Comparison of ENCODE assay signal across 8 cellular contexts in genomic region chr4:181301735-181302380, GRCh38.
DNase-seq lines count a peak whose midpoint lies in the region; ATAC-seq and TF ChIP-seq lines count a peak whose summit lies in the region.

No MANE protein-coding gene starts in this region.

- H3K27me3 ChIP-seq in PC-3 (ENCODE audit: low read length) (no peaks in the 10 kb centered on the region), tibial nerve (no peaks in the 10 kb centered on the region)

- H3K27ac ChIP-seq in PC-3 (ENCODE audit: low read length) (no peak overlapping the region), tibial nerve (no peak overlapping the region)

- H3F3A ChIP-seq in PC-3 (ENCODE audit: low read length, unreplicated experiment), result no peaks in the 10 kb centered on the region

- H2AFZ ChIP-seq in PC-3 (ENCODE audit: low read length), result 0 out of 2 replicates have a peak overlapping the region, but pooled peaks have one; percentile 42

- DNase-seq in D341Med (ENCODE audit: low spot score) (peak; percentile 53), HK-2 (ENCODE audit: unreplicated experiment) (peak; percentile 49), PC-3 (peak; percentile 33), fibroblast of peridontal ligament (ENCODE audit: extremely low read depth) (peak; percentile 9), tibial nerve (ENCODE audit: low spot score in 2 of 2) (no peak)
- peak; percentile 4 for DNase-seq in stimulated activated CD4-positive, alpha-beta T cell treated with anti-CD3 and anti-CD28 coated beads, Interleukin-1b, Interleukin-23, amount 100 ng/mL, for 48 hours

- 54 to 58% methylated on average over 7 of the region's 7 CpGs for WGBS in tibial nerve, 2 donors

- peak; percentile 95 for ATAC-seq in GM18867 (IDR thresholded peaks at IDR 0.05; ENCODE audit: unreplicated experiment)
- no peak for ATAC-seq in PC-3
- ATAC-seq in HG03139 (IDR thresholded peaks at IDR 0.05; ENCODE audit: unreplicated experiment), result no peak

- H4K20me1 ChIP-seq in PC-3 (ENCODE audit: low read length), result no peaks in the 10 kb centered on the region

- H3K4me2 ChIP-seq in PC-3 (ENCODE audit: low read length), result no peak overlapping the region

- H3K36me3 ChIP-seq in PC-3 (ENCODE audit: low read depth, low read length) (no peaks in the 10 kb centered on the region), tibial nerve (no peaks in the 10 kb centered on the region)

- intact Hi-C loops in PC-3 (cut with micrococcal nuclease), result no loop called here

- POLR2A ChIA-PET in PC-3 (lab: Charles Lee; ENCODE audit: unreplicated experiment), result no interaction called here

- no peak overlapping the region for H3K9ac ChIP-seq in PC-3 (ENCODE audit: low read length)

- no peak overlapping the region for H3K4me3 ChIP-seq in PC-3 (ENCODE audit: low read length)
- no peak overlapping the region for H3K4me3 ChIP-seq in tibial nerve

- no peak for TF ChIP-seq POLR2A in tibial nerve (IDR thresholded peaks at IDR 0.05)

- H3K4me1 ChIP-seq in PC-3 (ENCODE audit: insufficient read depth, low read length), result no peaks in the 10 kb centered on the region
- H3K4me1 ChIP-seq in tibial nerve, result no peaks in the 10 kb centered on the region

- no TSS peak for BruUV-seq in PC-3 (replicated peaks; lab: Mats Ljungman, UMichigan)

- H3K9me3 ChIP-seq in PC-3 (ENCODE audit: low read length) (no peaks in the 10 kb centered on the region), tibial nerve (peaks cover 0 to 10% (median 0%) of the 10 kb centered on the region in 4 donors)

- CTCF ChIA-PET in PC-3 (lab: Charles Lee), result no interaction called here

- TF ChIP-seq CTCF in PC-3 (conservative IDR thresholded peaks at IDR 0.05; ENCODE audit: low read depth, low read length), result peak; percentile 60
- TF ChIP-seq CTCF in tibial nerve (IDR thresholded peaks at IDR 0.05), result peak in 1 of 5 experiments; percentile 21

- no peak for TF ChIP-seq EP300 in tibial nerve (IDR thresholded peaks at IDR 0.05)

- no peaks in the 10 kb centered on the region for H3K9me2 ChIP-seq in PC-3 (replicated peaks; ENCODE audit: low read length)

- no peaks in the 10 kb centered on the region for H3K79me2 ChIP-seq in PC-3 (ENCODE audit: low read length)

Comparison
In these comparisons a context has a peak if more than half of its experiments do, and no peak if none do; other contexts are left out.
1. DNase-seq: peak in D341Med (single experiment), HK-2 (single experiment), PC-3 (single experiment), fibroblast of peridontal ligament (single experiment) and stimulated activated CD4-positive, alpha-beta T cell treated with anti-CD3 and anti-CD28 coated beads, Interleukin-1b, Interleukin-23, amount 100 ng/mL, for 48 hours (single experiment); none in tibial nerve (0 of 2).